16 cellular contexts compared by ENCODE assay signal in genomic region chr1:19332832-19333231, GRCh38. TPM values are rescaled to one million over a fixed set of nuclear protein-coding genes. Genes with fewer than 3 reads are reported as not detected.
DNase-seq lines count a peak whose midpoint lies in the region; ATAC-seq and TF ChIP-seq lines count a peak whose summit lies in the region.
"Had no signal": no experiment of that assay in that cellular context is flagged by ENCODE, and none has a peak within 500 bp of the region (broad histone marks: within the 10 kb centered on the region; RNA-seq: fewer than 3 reads in every experiment).

No MANE protein-coding gene starts in this region.

- ATAC-seq in body of pancreas: peak; percentile 8
- no peak for ATAC-seq in HG02852 (IDR thresholded peaks at IDR 0.05; ENCODE audit: unreplicated experiment)
- ATAC-seq: CD8-positive, alpha-beta T cell; HCT116 had no signal

- no peak for DNase-seq in T-helper 2 cell treated with Interferon-gamma antibody and Interleukin-4, amounts not matched to agents 5 μg/mL and 100 μg/mL, for 36 hours (ENCODE audit: low spot score)
- no peak for DNase-seq in T-helper 2 cell
- DNase-seq in body of pancreas: no peak
- no peak for DNase-seq in neural crest cell (ENCODE audit: low read depth, low spot score)
- DNase-seq in effector CD8-positive, alpha-beta T cell (lab: John Stamatoyannopoulos, UW): no peak
- no peak for DNase-seq in HT-29 (ENCODE audit: low spot score)
- DNase-seq: CD8-positive, alpha-beta T cell; COR-L47; DMS153; DMS79 treated with DMSO at 0.1 percent for 48 hours; EL had no signal

- H3K4me1 ChIP-seq in HEK293 (ENCODE audit: control insufficient read depth, insufficient read depth, low read length) (no peaks in the 10 kb centered on the region), body of pancreas (no peaks in the 10 kb centered on the region)

- H3K27ac Mint-ChIP-seq in T-helper 2 cell treated with Interferon-gamma antibody and Interleukin-4, amounts not matched to agents 5 μg/mL and 100 μg/mL, for 36 hours: peak overlapping the region; percentile 36
- no peak overlapping the region for H3K27ac Mint-ChIP-seq in neural crest cell (ENCODE audit: unreplicated experiment)
- H3K27ac Mint-ChIP-seq: CD8-positive, alpha-beta T cell had no signal

- H3K36me3 ChIP-seq in HEK293 (ENCODE audit: control insufficient read depth in 2 of 2, insufficient read depth in 1 of 2, low read length in 2 of 2): peaks cover 4 to 63% of the 10 kb centered on the region in 2 experiments; a peak in 2 of 3 replicates
- peaks cover 0 to 6% of the 10 kb centered on the region in 2 donors for H3K36me3 ChIP-seq in body of pancreas (replicated peaks in 1 of 2; ENCODE audit: insufficient read depth in 1 of 2, low read depth in 2 of 2)

- H3K9me3 ChIP-seq in HEK293 (ENCODE audit: control insufficient read depth, insufficient read depth, low read depth, low read length) (no peaks in the 10 kb centered on the region), body of pancreas (no peaks in the 10 kb centered on the region)

- no peaks in the 10 kb centered on the region for H3K27me3 ChIP-seq in body of pancreas

- no peaks in the 10 kb centered on the region for H3K27me3 Mint-ChIP-seq in T-helper 2 cell treated with Interferon-gamma antibody and Interleukin-4, amounts not matched to agents 5 μg/mL and 100 μg/mL, for 36 hours (ENCODE audit: low read depth)
- no peaks in the 10 kb centered on the region for H3K27me3 Mint-ChIP-seq in neural crest cell (ENCODE audit: low read depth)

- WGBS in body of pancreas, 2 donors: 88 to 94% methylated on average over 12 of the region's 12 CpGs

- H3K9me3 Mint-ChIP-seq in T-helper 2 cell treated with Interferon-gamma antibody and Interleukin-4, amounts not matched to agents 5 μg/mL and 100 μg/mL, for 36 hours: no peaks in the 10 kb centered on the region
- no peaks in the 10 kb centered on the region for H3K9me3 Mint-ChIP-seq in neural crest cell
- H3K9me3 Mint-ChIP-seq: CD8-positive, alpha-beta T cell had no signal

- H3K4me1 Mint-ChIP-seq in T-helper 2 cell treated with Interferon-gamma antibody and Interleukin-4, amounts not matched to agents 5 μg/mL and 100 μg/mL, for 36 hours (ENCODE audit: low read depth): no peaks in the 10 kb centered on the region
- no peaks in the 10 kb centered on the region for H3K4me1 Mint-ChIP-seq in neural crest cell
- H3K4me1 Mint-ChIP-seq: CD14-positive monocyte had no signal

- POLR2A ChIA-PET in HEK293 (lab: Yijun Ruan, JAX): no interaction called here

- peaks cover 2% of the 10 kb centered on the region for H3K36me3 Mint-ChIP-seq in T-helper 2 cell treated with Interferon-gamma antibody and Interleukin-4, amounts not matched to agents 5 μg/mL and 100 μg/mL, for 36 hours (ENCODE audit: low read depth)
- no peaks in the 10 kb centered on the region for H3K36me3 Mint-ChIP-seq in neural crest cell (ENCODE audit: low read depth)

- no peak for TF ChIP-seq POLR2A in body of pancreas (IDR thresholded peaks at IDR 0.05)

- CTCF ChIA-PET in HEK293 (lab: Yijun Ruan, JAX): interaction anchor here (1.1 kb wide), 1 partner anchor 318 kb away, joined by 3 read pairs; no protein-coding TSS in a partner anchor

- H3K4me3 ChIP-seq in HEK293 (ENCODE audit: low read depth, low read length): no peak overlapping the region
- H3K4me3 ChIP-seq in body of pancreas: no peak overlapping the region

- H3K27ac ChIP-seq in HEK293 (ENCODE audit: extremely low read depth, low read depth, low read length) (no peak overlapping the region), body of pancreas (no peak overlapping the region)
- H3K27ac ChIP-seq: 22Rv1 had no signal

- H3K4me3 Mint-ChIP-seq in T-helper 2 cell treated with Interferon-gamma antibody and Interleukin-4, amounts not matched to agents 5 μg/mL and 100 μg/mL, for 36 hours: no peak overlapping the region
- H3K4me3 Mint-ChIP-seq in neural crest cell: peak overlapping the region; percentile 47
- H3K4me3 Mint-ChIP-seq: CD14-positive monocyte; CD8-positive, alpha-beta T cell had no signal

- intact Hi-C loops in body of pancreas (cut with DNase I): no loop called here

- no peak for TF ChIP-seq CTCF in HEK293 (tag by site-specific recombination; IDR thresholded peaks at IDR 0.05)
- no peak for TF ChIP-seq CTCF in body of pancreas (IDR thresholded peaks at IDR 0.05)
- TF ChIP-seq CTCF in neural crest cell (conservative IDR thresholded peaks at IDR 0.05): no peak

TF ChIP-seq in HEK293, 187 proteins besides CTCF, POLR2A, EP300 and RAD21:
- no peak for TF ChIP-seq ZNF184 (tag by site-specific recombination; IDR thresholded peaks at IDR 0.05)
- no peak for TF ChIP-seq BCL11A (tag by site-specific recombination; IDR thresholded peaks at IDR 0.05; ENCODE audit: low read depth)
- no peak for TF ChIP-seq ZNF785 (tag by site-specific recombination; IDR thresholded peaks at IDR 0.05)
- peak; percentile 49; the same call in 1 of the 2 replicates for TF ChIP-seq SCRT2 (tag by site-specific recombination; IDR thresholded peaks at IDR 0.05)
- no peak for TF ChIP-seq ZNF585B (tag by site-specific recombination; IDR thresholded peaks at IDR 0.05)
- TF ChIP-seq ZNF610 (tag by site-specific recombination; IDR thresholded peaks at IDR 0.05; ENCODE audit: borderline replicate concordance): no peak

RNA-seq across cellular contexts. Expression of gene SLC66A1, which starts 20.7 kb away (rescaled TPM):
- total RNA-seq in body of pancreas: 10 to 100 TPM in 1 of 2 donors, 1 to 10 TPM in 1; 9.6 to 23.4 TPM
- 27.4 and 32.3 TPM in 2 replicates for total RNA-seq in neural crest cell
- total RNA-seq in HT-29 (2014; rRNA removed; shearing (Covaris generic)): 27.2 and 27.9 TPM in 2 replicates

RNA-seq across cellular contexts. Expression of gene AKR7A2, which starts 20.9 kb away (rescaled TPM):
- total RNA-seq in body of pancreas (10 to 100 TPM; 24.1 to 45.1 TPM), neural crest cell (70.4 and 75.7 TPM in 2 replicates)
- total RNA-seq in HT-29 (2014; rRNA removed; shearing (Covaris generic)): 202 and 211 TPM in 2 replicates

RNA-seq across cellular contexts. Expression of gene AKR7A3, which starts 44.3 kb away (rescaled TPM):
- total RNA-seq in body of pancreas (100 to 1,000 TPM in 1 of 2 donors, 10 to 100 TPM in 1; 57.4 to 479 TPM), neural crest cell (2.0 and 2.1 TPM in 2 replicates)
- total RNA-seq in HT-29 (2014; rRNA removed; shearing (Covaris generic)): 136 and 142 TPM in 2 replicates

Comparison
In these comparisons a context has a peak if more than half of its experiments do, and no peak if none do; other contexts are left out.
1. RNA of gene AKR7A3, which starts 44.3 kb away (total RNA-seq): 57.4 to 479 TPM in body of pancreas and 136 to 142 TPM in HT-29; 2.0 to 2.1 TPM in neural crest cell; every median in the first group is over 10 times any median in the second.